In genomic region chr3:32460031-32460749, GRCh38 we compare ENCODE assay signal across 9 cellular contexts. TPM values are rescaled to one million over a fixed set of nuclear protein-coding genes. Genes with fewer than 3 reads are reported as not detected.
A peak's percentile ranks its signal among the peaks of the same experiment; 100 is the strongest.
DNase-seq lines count a peak whose midpoint lies in the region; ATAC-seq lines count a peak whose summit lies in the region.
"Had no signal": no experiment of that assay in that cellular context is flagged by ENCODE, and none has a peak within 500 bp of the region (broad histone marks: within the 10 kb centered on the region; RNA-seq: fewer than 3 reads in every experiment).

No MANE protein-coding gene starts in this region.

- H3K27ac Mint-ChIP-seq in activated CD8-positive, alpha-beta memory T cell treated with anti-CD3 and anti-CD28 coated beads, Interleukin-2, amount 10 ng/mL, durations not matched to agents 7 days and 5 days, result no peak overlapping the region
- no peak overlapping the region for H3K27ac Mint-ChIP-seq in stimulated activated naive CD8-positive, alpha-beta T cell treated with anti-CD3 and anti-CD28 coated beads, Interleukin-15, amount 100 ng/mL, for 72 hours

- H3K9me3 ChIP-seq in iPS-20b (ENCODE audit: insufficient read depth, low read depth, low read length), result no peaks in the 10 kb centered on the region

- H3K27me3 ChIP-seq in iPS-20b (ENCODE audit: insufficient read depth, low read length), result no peaks in the 10 kb centered on the region

- H3K36me3 ChIP-seq in iPS-20b (ENCODE audit: insufficient read depth, low read depth, low read length), result no peaks in the 10 kb centered on the region

- peaks cover 29% of the 10 kb centered on the region for H3K4me1 Mint-ChIP-seq in activated CD8-positive, alpha-beta memory T cell treated with anti-CD3 and anti-CD28 coated beads, Interleukin-2, amount 10 ng/mL, durations not matched to agents 7 days and 5 days
- H3K4me1 Mint-ChIP-seq in stimulated activated naive CD8-positive, alpha-beta T cell treated with anti-CD3 and anti-CD28 coated beads, Interleukin-15, amount 100 ng/mL, for 72 hours, result peaks cover 35% of the 10 kb centered on the region

- no peaks in the 10 kb centered on the region for H3K27me3 Mint-ChIP-seq in activated CD8-positive, alpha-beta memory T cell treated with anti-CD3 and anti-CD28 coated beads, Interleukin-2, amount 10 ng/mL, durations not matched to agents 7 days and 5 days
- H3K27me3 Mint-ChIP-seq in stimulated activated naive CD8-positive, alpha-beta T cell treated with anti-CD3 and anti-CD28 coated beads, Interleukin-15, amount 100 ng/mL, for 72 hours, result no peaks in the 10 kb centered on the region

- H3K27ac ChIP-seq in iPS-20b (ENCODE audit: low read length), result peak overlapping the region; percentile 21
- H3K27ac ChIP-seq: parathyroid adenoma had no signal

- peak overlapping the region; percentile 46; the same call in 1 of the 2 replicates for H3K9ac ChIP-seq in iPS-20b (ENCODE audit: low read depth, low read length)
- H3K9ac ChIP-seq: parathyroid adenoma had no signal

- H3K36me3 Mint-ChIP-seq in activated CD8-positive, alpha-beta memory T cell treated with anti-CD3 and anti-CD28 coated beads, Interleukin-2, amount 10 ng/mL, durations not matched to agents 7 days and 5 days, result peaks cover 7% of the 10 kb centered on the region

- peak overlapping the region; percentile 53; the same call in 1 of the 2 replicates for H3K4me3 ChIP-seq in iPS-20b (ENCODE audit: low read length)

- peak; percentile 87 for ATAC-seq in GM18517 (IDR thresholded peaks at IDR 0.05; ENCODE audit: unreplicated experiment)
- peak; percentile 81 for ATAC-seq in HG02623 (IDR thresholded peaks at IDR 0.05; ENCODE audit: unreplicated experiment)
- ATAC-seq in activated CD8-positive, alpha-beta memory T cell treated with anti-CD3 and anti-CD28 coated beads, Interleukin-2, amount 10 ng/mL, durations not matched to agents 7 days and 5 days, result peak; percentile 89
- peak; percentile 94 for ATAC-seq in stimulated activated naive CD8-positive, alpha-beta T cell treated with anti-CD3 and anti-CD28 coated beads, Interleukin-15, amount 100 ng/mL, for 72 hours

- H3K4me1 ChIP-seq in iPS-20b (ENCODE audit: insufficient read depth, low read length), result peaks cover 25% of the 10 kb centered on the region
- H3K4me1 ChIP-seq: parathyroid adenoma had no signal

- no peaks in the 10 kb centered on the region for H3K9me3 Mint-ChIP-seq in activated CD8-positive, alpha-beta memory T cell treated with anti-CD3 and anti-CD28 coated beads, Interleukin-2, amount 10 ng/mL, durations not matched to agents 7 days and 5 days (ENCODE audit: low read depth)
- H3K9me3 Mint-ChIP-seq in stimulated activated naive CD8-positive, alpha-beta T cell treated with anti-CD3 and anti-CD28 coated beads, Interleukin-15, amount 100 ng/mL, for 72 hours, result no peaks in the 10 kb centered on the region

- H3K4me3 Mint-ChIP-seq in activated CD8-positive, alpha-beta memory T cell treated with anti-CD3 and anti-CD28 coated beads, Interleukin-2, amount 10 ng/mL, durations not matched to agents 7 days and 5 days, result peak overlapping the region; percentile 67
- H3K4me3 Mint-ChIP-seq in stimulated activated naive CD8-positive, alpha-beta T cell treated with anti-CD3 and anti-CD28 coated beads, Interleukin-15, amount 100 ng/mL, for 72 hours, result peak overlapping the region in 1 of 2 donors; percentile 83

- CTCF ChIA-PET in activated CD8-positive, alpha-beta memory T cell treated with anti-CD3 and anti-CD28 coated beads, Interleukin-2, amount 10 ng/mL, durations not matched to agents 7 days and 5 days (lab: Charles Lee), result interaction anchor here (0.9 to 3.4 kb wide), 10 partner anchors 9 to 163 kb away, joined by 3 to 15 read pairs (median 4); no protein-coding TSS in a partner anchor

- DNase-seq in NCI-H146 treated with DMSO at 0.1 percent for 48 hours (lab: John Stamatoyannopoulos, UW; ENCODE audit: unreplicated experiment) (peak; percentile 78), MV-4-11 (lab: John Stamatoyannopoulos, UW) (no peak), kidney glomerular epithelial cell (lab: John Stamatoyannopoulos, UW) (no peak)
- peak; percentile 92 for DNase-seq in activated CD8-positive, alpha-beta memory T cell treated with anti-CD3 and anti-CD28 coated beads, Interleukin-2, amount 10 ng/mL, durations not matched to agents 7 days and 5 days
- DNase-seq in stimulated activated naive CD8-positive, alpha-beta T cell treated with anti-CD3 and anti-CD28 coated beads, Interleukin-15, amount 100 ng/mL, for 72 hours, result peak; percentile 78 to 87

RNA-seq across cellular contexts. Expression of gene CMTM6, which starts 42.5 kb away (rescaled TPM):
- total RNA-seq in activated CD8-positive, alpha-beta memory T cell treated with anti-CD3 and anti-CD28 coated beads, Interleukin-2, amount 10 ng/mL, durations not matched to agents 7 days and 5 days, result 100 to 1,000 TPM in 1 of 2 experiments, 10 to 100 TPM in 1; 43.7 to 102 TPM

Comparison
In these comparisons a context has a peak if more than half of its experiments do, and no peak if none do; other contexts are left out.
1. DNase-seq: peak in NCI-H146 treated with DMSO at 0.1 percent for 48 hours (single experiment), activated CD8-positive, alpha-beta memory T cell treated with anti-CD3 and anti-CD28 coated beads, Interleukin-2, amount 10 ng/mL, durations not matched to agents 7 days and 5 days (single experiment) and stimulated activated naive CD8-positive, alpha-beta T cell treated with anti-CD3 and anti-CD28 coated beads, Interleukin-15, amount 100 ng/mL, for 72 hours (2 of 2); none in MV-4-11 (single experiment) and kidney glomerular epithelial cell (single experiment).
2. Peak in every context shown above with its lines, with median percentiles within 50 percentile points of each other: ATAC-seq.